1 cellular context compared by ENCODE assay signal in the genomic region with DNA sequence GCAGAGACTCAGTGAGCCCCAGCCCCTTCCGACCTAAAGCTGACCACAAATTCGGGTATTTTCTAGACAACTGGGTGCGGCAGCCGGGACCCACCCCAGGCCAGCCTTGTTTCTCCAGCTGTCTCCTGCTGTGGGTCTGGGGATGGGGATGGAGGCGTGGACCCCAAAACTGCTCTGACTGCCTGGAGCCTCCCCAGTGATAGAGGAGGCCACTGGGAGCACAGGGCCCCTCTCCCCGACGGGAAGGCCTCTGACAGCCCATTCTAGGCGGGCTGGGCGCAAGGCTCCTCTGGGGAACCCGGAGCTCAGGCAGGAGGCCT.
A peak's percentile ranks its signal among the peaks of the same experiment; 100 is the strongest.
TF ChIP-seq lines count a peak whose summit lies in the region.

No MANE protein-coding gene starts in this region.

TF ChIP-seq in HepG2, 621 proteins besides CTCF, POLR2A, EP300 and RAD21:
- TF ChIP-seq, protein P1, sequence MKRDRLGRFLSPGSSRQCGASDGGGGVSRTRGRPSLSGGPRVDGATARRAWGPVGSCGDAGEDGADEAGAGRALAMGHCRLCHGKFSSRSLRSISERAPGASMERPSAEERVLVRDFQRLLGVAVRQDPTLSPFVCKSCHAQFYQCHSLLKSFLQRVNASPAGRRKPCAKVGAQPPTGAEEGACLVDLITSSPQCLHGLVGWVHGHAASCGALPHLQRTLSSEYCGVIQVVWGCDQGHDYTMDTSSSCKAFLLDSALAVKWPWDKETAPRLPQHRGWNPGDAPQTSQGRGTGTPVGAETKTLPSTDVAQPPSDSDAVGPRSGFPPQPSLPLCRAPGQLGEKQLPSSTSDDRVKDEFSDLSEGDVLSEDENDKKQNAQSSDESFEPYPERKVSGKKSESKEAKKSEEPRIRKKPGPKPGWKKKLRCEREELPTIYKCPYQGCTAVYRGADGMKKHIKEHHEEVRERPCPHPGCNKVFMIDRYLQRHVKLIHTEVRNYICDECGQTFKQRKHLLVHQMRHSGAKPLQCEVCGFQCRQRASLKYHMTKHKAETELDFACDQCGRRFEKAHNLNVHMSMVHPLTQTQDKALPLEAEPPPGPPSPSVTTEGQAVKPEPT (CRISPR knock-in tag; IDR thresholded peaks at IDR 0.05; ENCODE audit: low read depth), result no peak
- no peak for TF ChIP-seq ZNF567 (CRISPR knock-in tag; IDR thresholded peaks at IDR 0.05; ENCODE audit: borderline replicate concordance)
- TF ChIP-seq, protein P2, sequence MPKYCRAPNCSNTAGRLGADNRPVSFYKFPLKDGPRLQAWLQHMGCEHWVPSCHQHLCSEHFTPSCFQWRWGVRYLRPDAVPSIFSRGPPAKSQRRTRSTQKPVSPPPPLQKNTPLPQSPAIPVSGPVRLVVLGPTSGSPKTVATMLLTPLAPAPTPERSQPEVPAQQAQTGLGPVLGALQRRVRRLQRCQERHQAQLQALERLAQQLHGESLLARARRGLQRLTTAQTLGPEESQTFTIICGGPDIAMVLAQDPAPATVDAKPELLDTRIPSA (CRISPR knock-in tag; IDR thresholded peaks at IDR 0.05; ENCODE audit: borderline replicate concordance), result no peak
- TF ChIP-seq ZIK1 (CRISPR knock-in tag; IDR thresholded peaks at IDR 0.05; ENCODE audit: borderline replicate concordance, low read depth), result no peak
- TF ChIP-seq ZNF746 (CRISPR knock-in tag; IDR thresholded peaks at IDR 0.05), result peak; percentile 6; the same call in 1 of the 2 replicates
- no peak for TF ChIP-seq MAFF (IDR thresholded peaks at IDR 0.05; ENCODE audit: low read depth, low read length)
- peak; percentile 6 for TF ChIP-seq CBX1 (IDR thresholded peaks at IDR 0.05; ENCODE audit: low read depth)
- TF ChIP-seq, protein P3, sequence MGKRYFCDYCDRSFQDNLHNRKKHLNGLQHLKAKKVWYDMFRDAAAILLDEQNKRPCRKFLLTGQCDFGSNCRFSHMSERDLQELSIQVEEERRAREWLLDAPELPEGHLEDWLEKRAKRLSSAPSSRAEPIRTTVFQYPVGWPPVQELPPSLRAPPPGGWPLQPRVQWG (CRISPR knock-in tag; IDR thresholded peaks at IDR 0.05; ENCODE audit: borderline replicate concordance, low read depth), result no peak
- TF ChIP-seq, protein P4, sequence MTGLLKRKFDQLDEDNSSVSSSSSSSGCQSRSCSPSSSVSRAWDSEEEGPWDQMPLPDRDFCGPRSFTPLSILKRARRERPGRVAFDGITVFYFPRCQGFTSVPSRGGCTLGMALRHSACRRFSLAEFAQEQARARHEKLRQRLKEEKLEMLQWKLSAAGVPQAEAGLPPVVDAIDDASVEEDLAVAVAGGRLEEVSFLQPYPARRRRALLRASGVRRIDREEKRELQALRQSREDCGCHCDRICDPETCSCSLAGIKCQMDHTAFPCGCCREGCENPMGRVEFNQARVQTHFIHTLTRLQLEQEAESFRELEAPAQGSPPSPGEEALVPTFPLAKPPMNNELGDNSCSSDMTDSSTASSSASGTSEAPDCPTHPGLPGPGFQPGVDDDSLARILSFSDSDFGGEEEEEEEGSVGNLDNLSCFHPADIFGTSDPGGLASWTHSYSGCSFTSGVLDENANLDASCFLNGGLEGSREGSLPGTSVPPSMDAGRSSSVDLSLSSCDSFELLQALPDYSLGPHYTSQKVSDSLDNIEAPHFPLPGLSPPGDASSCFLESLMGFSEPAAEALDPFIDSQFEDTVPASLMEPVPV (CRISPR knock-in tag; IDR thresholded peaks at IDR 0.05), result peak; percentile 52; the same call in 1 of the 2 replicates
- TF ChIP-seq, protein P5, sequence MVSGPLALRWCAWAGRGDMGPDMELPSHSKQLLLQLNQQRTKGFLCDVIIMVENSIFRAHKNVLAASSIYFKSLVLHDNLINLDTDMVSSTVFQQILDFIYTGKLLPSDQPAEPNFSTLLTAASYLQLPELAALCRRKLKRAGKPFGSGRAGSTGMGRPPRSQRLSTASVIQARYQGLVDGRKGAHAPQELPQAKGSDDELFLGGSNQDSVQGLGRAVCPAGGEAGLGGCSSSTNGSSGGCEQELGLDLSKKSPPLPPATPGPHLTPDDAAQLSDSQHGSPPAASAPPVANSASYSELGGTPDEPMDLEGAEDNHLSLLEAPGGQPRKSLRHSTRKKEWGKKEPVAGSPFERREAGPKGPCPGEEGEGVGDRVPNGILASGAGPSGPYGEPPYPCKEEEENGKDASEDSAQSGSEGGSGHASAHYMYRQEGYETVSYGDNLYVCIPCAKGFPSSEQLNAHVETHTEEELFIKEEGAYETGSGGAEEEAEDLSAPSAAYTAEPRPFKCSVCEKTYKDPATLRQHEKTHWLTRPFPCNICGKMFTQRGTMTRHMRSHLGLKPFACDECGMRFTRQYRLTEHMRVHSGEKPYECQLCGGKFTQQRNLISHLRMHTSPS (CRISPR knock-in tag; IDR thresholded peaks at IDR 0.05; ENCODE audit: low read depth), result no peak
- no peak for TF ChIP-seq GABPB1 (CRISPR knock-in tag; IDR thresholded peaks at IDR 0.05)
- TF ChIP-seq ZNF703 (CRISPR knock-in tag; IDR thresholded peaks at IDR 0.05; ENCODE audit: borderline replicate concordance), result peak; percentile 33; the same call in 1 of the 2 replicates
- TF ChIP-seq CENPX (CRISPR knock-in tag; IDR thresholded peaks at IDR 0.05), result no peak
- TF ChIP-seq ZKSCAN8 (CRISPR knock-in tag; IDR thresholded peaks at IDR 0.05; ENCODE audit: borderline replicate concordance), result no peak
- no peak for TF ChIP-seq HES4 (CRISPR knock-in tag; IDR thresholded peaks at IDR 0.05; ENCODE audit: borderline replicate concordance)
- peak; percentile 52 for TF ChIP-seq IKZF4 (CRISPR knock-in tag; IDR thresholded peaks at IDR 0.05; ENCODE audit: borderline replicate concordance, low read depth, not compliant biosample characterization)
- no peak for TF ChIP-seq ZNF841 (CRISPR knock-in tag; IDR thresholded peaks at IDR 0.05; ENCODE audit: borderline replicate concordance)
- TF ChIP-seq PHF8 (CRISPR knock-in tag; IDR thresholded peaks at IDR 0.05), result no peak
- TF ChIP-seq, protein P6, sequence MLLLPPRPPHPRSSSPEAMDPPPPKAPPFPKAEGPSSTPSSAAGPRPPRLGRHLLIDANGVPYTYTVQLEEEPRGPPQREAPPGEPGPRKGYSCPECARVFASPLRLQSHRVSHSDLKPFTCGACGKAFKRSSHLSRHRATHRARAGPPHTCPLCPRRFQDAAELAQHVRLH (CRISPR knock-in tag; IDR thresholded peaks at IDR 0.05; ENCODE audit: borderline replicate concordance, low read depth), result no peak
- TF ChIP-seq ZFX (CRISPR knock-in tag; IDR thresholded peaks at IDR 0.05; ENCODE audit: low read depth), result no peak
- TF ChIP-seq, protein P7, sequence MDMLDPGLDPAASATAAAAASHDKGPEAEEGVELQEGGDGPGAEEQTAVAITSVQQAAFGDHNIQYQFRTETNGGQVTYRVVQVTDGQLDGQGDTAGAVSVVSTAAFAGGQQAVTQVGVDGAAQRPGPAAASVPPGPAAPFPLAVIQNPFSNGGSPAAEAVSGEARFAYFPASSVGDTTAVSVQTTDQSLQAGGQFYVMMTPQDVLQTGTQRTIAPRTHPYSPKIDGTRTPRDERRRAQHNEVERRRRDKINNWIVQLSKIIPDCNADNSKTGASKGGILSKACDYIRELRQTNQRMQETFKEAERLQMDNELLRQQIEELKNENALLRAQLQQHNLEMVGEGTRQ (IDR thresholded peaks at IDR 0.05; ENCODE audit: low read depth, low read length), result no peak
- TF ChIP-seq, protein P7 (CRISPR knock-in tag; IDR thresholded peaks at IDR 0.05; ENCODE audit: borderline replicate concordance), result no peak
- TF ChIP-seq, protein P8, sequence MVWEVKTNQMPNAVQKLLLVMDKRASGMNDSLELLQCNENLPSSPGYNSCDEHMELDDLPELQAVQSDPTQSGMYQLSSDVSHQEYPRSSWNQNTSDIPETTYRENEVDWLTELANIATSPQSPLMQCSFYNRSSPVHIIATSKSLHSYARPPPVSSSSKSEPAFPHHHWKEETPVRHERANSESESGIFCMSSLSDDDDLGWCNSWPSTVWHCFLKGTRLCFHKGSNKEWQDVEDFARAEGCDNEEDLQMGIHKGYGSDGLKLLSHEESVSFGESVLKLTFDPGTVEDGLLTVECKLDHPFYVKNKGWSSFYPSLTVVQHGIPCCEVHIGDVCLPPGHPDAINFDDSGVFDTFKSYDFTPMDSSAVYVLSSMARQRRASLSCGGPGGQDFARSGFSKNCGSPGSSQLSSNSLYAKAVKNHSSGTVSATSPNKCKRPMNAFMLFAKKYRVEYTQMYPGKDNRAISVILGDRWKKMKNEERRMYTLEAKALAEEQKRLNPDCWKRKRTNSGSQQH (CRISPR knock-in tag; IDR thresholded peaks at IDR 0.05; ENCODE audit: low read depth), result no peak
- no peak for TF ChIP-seq SMAD1 (CRISPR knock-in tag; IDR thresholded peaks at IDR 0.05; ENCODE audit: borderline replicate concordance, low read depth)
- TF ChIP-seq, protein P9, sequence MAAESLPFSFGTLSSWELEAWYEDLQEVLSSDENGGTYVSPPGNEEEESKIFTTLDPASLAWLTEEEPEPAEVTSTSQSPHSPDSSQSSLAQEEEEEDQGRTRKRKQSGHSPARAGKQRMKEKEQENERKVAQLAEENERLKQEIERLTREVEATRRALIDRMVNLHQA (CRISPR knock-in tag; IDR thresholded peaks at IDR 0.05), result no peak
- no peak for TF ChIP-seq SP5 (CRISPR knock-in tag; IDR thresholded peaks at IDR 0.05; ENCODE audit: borderline replicate concordance, low read depth)
- TF ChIP-seq NFIB (CRISPR knock-in tag; IDR thresholded peaks at IDR 0.05; ENCODE audit: borderline replicate concordance), result no peak
- TF ChIP-seq, protein P10, sequence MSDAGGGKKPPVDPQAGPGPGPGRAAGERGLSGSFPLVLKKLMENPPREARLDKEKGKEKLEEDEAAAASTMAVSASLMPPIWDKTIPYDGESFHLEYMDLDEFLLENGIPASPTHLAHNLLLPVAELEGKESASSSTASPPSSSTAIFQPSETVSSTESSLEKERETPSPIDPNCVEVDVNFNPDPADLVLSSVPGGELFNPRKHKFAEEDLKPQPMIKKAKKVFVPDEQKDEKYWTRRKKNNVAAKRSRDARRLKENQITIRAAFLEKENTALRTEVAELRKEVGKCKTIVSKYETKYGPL (CRISPR knock-in tag; IDR thresholded peaks at IDR 0.05), result no peak
- TF ChIP-seq HOXA3 (CRISPR knock-in tag; IDR thresholded peaks at IDR 0.05), result no peak
- 0 out of 2 replicates have a peak, but pooled peaks have one; percentile 27 for TF ChIP-seq ZNF451 (CRISPR knock-in tag; IDR thresholded peaks at IDR 0.05)
